1 cellular context compared by ENCODE assay signal in the genomic region with DNA sequence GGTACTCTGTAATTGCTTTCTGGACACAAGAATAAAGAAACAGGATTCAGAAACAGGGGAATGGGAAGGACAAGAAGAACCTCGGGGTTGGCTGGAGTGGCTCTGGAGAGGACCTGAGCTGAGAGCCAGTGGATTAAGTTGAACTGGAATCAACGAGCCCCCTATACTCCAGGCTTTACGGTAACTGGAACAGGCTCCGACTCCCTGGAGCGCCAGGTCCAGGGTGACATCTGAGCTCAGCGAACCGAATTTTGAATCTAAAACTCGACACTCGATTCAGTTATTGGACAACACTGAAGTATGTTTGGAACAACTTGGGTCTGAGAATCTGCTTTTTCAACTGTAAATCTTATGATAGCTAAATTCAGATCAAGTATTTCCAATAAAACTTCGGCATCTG.
A peak's percentile ranks its signal among the peaks of the same experiment; 100 is the strongest.
TF ChIP-seq lines count a peak whose summit lies in the region.

No MANE protein-coding gene starts in this region.

TF ChIP-seq in H1, 55 proteins besides CTCF, POLR2A, EP300 and RAD21:
- TF ChIP-seq, protein P1, sequence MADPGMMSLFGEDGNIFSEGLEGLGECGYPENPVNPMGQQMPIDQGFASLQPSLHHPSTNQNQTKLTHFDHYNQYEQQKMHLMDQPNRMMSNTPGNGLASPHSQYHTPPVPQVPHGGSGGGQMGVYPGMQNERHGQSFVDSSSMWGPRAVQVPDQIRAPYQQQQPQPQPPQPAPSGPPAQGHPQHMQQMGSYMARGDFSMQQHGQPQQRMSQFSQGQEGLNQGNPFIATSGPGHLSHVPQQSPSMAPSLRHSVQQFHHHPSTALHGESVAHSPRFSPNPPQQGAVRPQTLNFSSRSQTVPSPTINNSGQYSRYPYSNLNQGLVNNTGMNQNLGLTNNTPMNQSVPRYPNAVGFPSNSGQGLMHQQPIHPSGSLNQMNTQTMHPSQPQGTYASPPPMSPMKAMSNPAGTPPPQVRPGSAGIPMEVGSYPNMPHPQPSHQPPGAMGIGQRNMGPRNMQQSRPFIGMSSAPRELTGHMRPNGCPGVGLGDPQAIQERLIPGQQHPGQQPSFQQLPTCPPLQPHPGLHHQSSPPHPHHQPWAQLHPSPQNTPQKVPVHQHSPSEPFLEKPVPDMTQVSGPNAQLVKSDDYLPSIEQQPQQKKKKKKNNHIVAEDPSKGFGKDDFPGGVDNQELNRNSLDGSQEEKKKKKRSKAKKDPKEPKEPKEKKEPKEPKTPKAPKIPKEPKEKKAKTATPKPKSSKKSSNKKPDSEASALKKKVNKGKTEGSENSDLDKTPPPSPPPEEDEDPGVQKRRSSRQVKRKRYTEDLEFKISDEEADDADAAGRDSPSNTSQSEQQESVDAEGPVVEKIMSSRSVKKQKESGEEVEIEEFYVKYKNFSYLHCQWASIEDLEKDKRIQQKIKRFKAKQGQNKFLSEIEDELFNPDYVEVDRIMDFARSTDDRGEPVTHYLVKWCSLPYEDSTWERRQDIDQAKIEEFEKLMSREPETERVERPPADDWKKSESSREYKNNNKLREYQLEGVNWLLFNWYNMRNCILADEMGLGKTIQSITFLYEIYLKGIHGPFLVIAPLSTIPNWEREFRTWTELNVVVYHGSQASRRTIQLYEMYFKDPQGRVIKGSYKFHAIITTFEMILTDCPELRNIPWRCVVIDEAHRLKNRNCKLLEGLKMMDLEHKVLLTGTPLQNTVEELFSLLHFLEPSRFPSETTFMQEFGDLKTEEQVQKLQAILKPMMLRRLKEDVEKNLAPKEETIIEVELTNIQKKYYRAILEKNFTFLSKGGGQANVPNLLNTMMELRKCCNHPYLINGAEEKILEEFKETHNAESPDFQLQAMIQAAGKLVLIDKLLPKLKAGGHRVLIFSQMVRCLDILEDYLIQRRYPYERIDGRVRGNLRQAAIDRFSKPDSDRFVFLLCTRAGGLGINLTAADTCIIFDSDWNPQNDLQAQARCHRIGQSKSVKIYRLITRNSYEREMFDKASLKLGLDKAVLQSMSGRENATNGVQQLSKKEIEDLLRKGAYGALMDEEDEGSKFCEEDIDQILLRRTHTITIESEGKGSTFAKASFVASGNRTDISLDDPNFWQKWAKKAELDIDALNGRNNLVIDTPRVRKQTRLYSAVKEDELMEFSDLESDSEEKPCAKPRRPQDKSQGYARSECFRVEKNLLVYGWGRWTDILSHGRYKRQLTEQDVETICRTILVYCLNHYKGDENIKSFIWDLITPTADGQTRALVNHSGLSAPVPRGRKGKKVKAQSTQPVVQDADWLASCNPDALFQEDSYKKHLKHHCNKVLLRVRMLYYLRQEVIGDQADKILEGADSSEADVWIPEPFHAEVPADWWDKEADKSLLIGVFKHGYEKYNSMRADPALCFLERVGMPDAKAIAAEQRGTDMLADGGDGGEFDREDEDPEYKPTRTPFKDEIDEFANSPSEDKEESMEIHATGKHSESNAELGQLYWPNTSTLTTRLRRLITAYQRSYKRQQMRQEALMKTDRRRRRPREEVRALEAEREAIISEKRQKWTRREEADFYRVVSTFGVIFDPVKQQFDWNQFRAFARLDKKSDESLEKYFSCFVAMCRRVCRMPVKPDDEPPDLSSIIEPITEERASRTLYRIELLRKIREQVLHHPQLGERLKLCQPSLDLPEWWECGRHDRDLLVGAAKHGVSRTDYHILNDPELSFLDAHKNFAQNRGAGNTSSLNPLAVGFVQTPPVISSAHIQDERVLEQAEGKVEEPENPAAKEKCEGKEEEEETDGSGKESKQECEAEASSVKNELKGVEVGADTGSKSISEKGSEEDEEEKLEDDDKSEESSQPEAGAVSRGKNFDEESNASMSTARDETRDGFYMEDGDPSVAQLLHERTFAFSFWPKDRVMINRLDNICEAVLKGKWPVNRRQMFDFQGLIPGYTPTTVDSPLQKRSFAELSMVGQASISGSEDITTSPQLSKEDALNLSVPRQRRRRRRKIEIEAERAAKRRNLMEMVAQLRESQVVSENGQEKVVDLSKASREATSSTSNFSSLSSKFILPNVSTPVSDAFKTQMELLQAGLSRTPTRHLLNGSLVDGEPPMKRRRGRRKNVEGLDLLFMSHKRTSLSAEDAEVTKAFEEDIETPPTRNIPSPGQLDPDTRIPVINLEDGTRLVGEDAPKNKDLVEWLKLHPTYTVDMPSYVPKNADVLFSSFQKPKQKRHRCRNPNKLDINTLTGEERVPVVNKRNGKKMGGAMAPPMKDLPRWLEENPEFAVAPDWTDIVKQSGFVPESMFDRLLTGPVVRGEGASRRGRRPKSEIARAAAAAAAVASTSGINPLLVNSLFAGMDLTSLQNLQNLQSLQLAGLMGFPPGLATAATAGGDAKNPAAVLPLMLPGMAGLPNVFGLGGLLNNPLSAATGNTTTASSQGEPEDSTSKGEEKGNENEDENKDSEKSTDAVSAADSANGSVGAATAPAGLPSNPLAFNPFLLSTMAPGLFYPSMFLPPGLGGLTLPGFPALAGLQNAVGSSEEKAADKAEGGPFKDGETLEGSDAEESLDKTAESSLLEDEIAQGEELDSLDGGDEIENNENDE (IDR thresholded peaks at IDR 0.05; ENCODE audit: insufficient replicate concordance, low read length), result peak; percentile 99
- TF ChIP-seq EZH2 (IDR thresholded peaks at IDR 0.05; ENCODE audit: low read depth, low read length, severe bottlenecking) (no peak), MAFK (IDR thresholded peaks at IDR 0.05; ENCODE audit: low read depth, low read length) (peak; percentile 80)
